ENCODE assay signal across 8 cellular contexts in the genomic region with DNA sequence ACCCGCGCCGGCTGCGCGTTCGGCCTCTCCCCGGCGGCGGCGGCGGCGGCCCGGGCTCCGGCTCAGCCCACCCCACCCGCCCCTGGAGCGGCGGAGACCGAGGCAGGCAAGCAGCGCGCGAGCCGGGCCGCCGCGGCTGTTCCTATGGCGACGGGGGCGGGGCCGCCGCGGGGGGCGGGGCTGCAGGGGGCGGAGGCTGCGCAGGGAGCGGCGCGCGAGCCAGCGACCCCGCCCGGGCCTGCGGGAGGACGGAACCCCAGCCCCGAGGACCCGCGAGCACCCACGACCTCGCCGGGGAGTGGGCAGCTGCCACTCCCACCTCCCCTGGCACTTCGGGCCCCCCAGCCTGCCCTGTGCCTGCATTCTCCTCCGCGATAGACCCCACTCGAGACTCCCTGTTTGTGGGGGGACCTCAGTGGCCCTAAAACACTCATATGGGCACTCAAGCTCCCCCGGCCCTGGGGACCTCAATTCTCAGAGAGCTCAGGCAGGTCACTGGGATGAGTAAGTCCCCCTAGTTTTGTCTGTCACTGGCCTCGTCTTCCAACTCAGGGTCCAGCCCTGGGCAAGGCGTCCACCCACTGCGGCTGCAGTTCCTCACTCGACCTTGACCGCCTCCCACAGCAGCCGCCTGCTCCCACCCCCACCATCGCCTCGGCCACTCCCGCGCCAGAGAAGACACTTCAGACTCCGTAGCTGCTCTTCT. TPM values are rescaled to one million over a fixed set of nuclear protein-coding genes. Genes with fewer than 3 reads are reported as not detected.
DNase-seq lines count a peak whose midpoint lies in the region; ATAC-seq lines count a peak whose summit lies in the region.

TSS of gene CTXN1 (minus strand) at position 115 of the 706 bp plus-strand sequence. CDS start 597 bp downstream, outside the sequence.

- ATAC-seq in left colon (peak; percentile 66), HG03460 (IDR thresholded peaks at IDR 0.05; ENCODE audit: unreplicated experiment) (no peak)

- intact Hi-C loops in left colon (cut with DNase I, micrococcal nuclease), result no loop called here

- DNase-seq in GM03348 (ENCODE audit: low spot score), result peak; percentile 92
- peak; percentile 75 for DNase-seq in NAMALWA (ENCODE audit: low spot score)
- peak; percentile 67 for DNase-seq in activated CD4-positive, alpha-beta T cell treated with anti-CD3 and anti-CD28 coated beads for 1 hour
- DNase-seq in cerebellum (ENCODE audit: low spot score), result peak; percentile 73
- peak; percentile 48 to 82 for DNase-seq in left colon
- peak; percentile 81 to 84 for DNase-seq in stimulated activated CD4-positive, alpha-beta T cell treated with anti-CD3 and anti-CD28 coated beads, Interleukin-2, amount 100 ng/mL, for 24 hours
- DNase-seq in dedifferentiated amniotic fluid mesenchymal stem cell (ENCODE audit: extremely low spot score), result no peak

RNA-seq across cellular contexts. Expression of gene CTXN1, which starts in this region (rescaled TPM):
- 10.3 TPM for total RNA-seq in cerebellum
- 1 to 10 TPM in 1 of 2 donors, under 1 TPM in 1; 0.61 to 5.1 TPM for total RNA-seq in left colon
